In the genomic region with DNA sequence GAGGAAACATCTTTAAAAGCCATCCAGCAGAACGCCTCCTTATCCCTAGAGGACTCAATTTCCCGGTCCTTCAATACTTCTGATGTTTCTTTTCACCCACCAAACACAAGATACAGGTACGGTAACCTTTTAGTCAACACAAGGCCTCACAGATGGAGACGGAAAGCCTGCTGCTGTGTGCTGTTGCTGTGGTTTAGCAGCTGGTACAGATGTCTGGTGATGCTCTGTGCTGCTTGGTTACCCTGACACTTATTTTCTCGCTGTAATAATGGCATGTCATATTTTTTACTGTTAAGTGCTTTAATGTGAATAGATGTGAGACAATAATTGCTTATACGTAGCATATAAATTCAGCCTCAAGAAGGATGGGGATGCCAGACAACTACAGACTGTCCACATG, we compare ENCODE assay signal across 26 cellular contexts. TPM values are rescaled to one million over a fixed set of nuclear protein-coding genes. Genes with fewer than 3 reads are reported as not detected.
DNase-seq lines count a peak whose midpoint lies in the region; ATAC-seq, FAIRE-seq and TF ChIP-seq lines count a peak whose summit lies in the region.
"Had no signal": no experiment of that assay in that cellular context is flagged by ENCODE, and none has a peak within 500 bp of the region (broad histone marks: within the 10 kb centered on the region; RNA-seq: fewer than 3 reads in every experiment).

No MANE protein-coding gene starts in this region.

- no peak overlapping the region for H2AFZ ChIP-seq in HepG2 (ENCODE audit: low read length)
- H2AFZ ChIP-seq: PC-9 had no signal

- TF ChIP-seq CTCF in HepG2 (CRISPR knock-in tag; IDR thresholded peaks at IDR 0.05) = no peak
- TF ChIP-seq CTCF in right lobe of liver (IDR thresholded peaks at IDR 0.05) = no peak
- TF ChIP-seq CTCF in esophagus muscularis mucosa (IDR thresholded peaks at IDR 0.05) = no peak

- intact Hi-C loops in HepG2 (cut with micrococcal nuclease; ENCODE audit: unreplicated experiment) = no loop called here
- intact Hi-C loops in right lobe of liver (cut with DNase I) = no loop called here
- intact Hi-C loops in esophagus muscularis mucosa (cut with DNase I) = no loop called here
- intact Hi-C loops in head of caudate nucleus (cut with DNase I) = no loop called here

- DNase-seq in HepG2 (ENCODE audit: low spot score) = no peak
- DNase-seq in right lobe of liver = no peak
- DNase-seq in NCI-H1417 treated with DMSO at 0.1 percent for 48 hours (lab: John Stamatoyannopoulos, UW) = peak; percentile 40
- peak; percentile 53 for DNase-seq in esophagus muscularis mucosa (ENCODE audit: extremely low spot score)
- DNase-seq in GM03348 (ENCODE audit: low spot score) = no peak
- no peak for DNase-seq in head of caudate nucleus
- DNase-seq: Caco-2; CD8-positive, alpha-beta T cell; EL; GDM1; Kasumi-1; MV-4-11; NCI-H1105; NCI-H2029; NCI-H524; NCI-H774; PC-9; SJCRH30 had no signal

- no peaks in the 10 kb centered on the region for H4K20me1 ChIP-seq in HepG2 (ENCODE audit: insufficient read depth, low read length)

- H3K4me3 ChIP-seq in HepG2 (replicated peaks in 1 of 3; ENCODE audit: insufficient read depth in 1 of 3, low read depth in 2 of 3, low read length in 3 of 3) = no peak overlapping the region
- no peak overlapping the region for H3K4me3 ChIP-seq in right lobe of liver
- no peak overlapping the region for H3K4me3 ChIP-seq in esophagus muscularis mucosa
- H3K4me3 ChIP-seq: BLaER1, K562, PC-9, SJCRH30 had no signal

- H3K27ac ChIP-seq in HepG2 (ENCODE audit: extremely low read length, insufficient read depth, low read length) (no peak overlapping the region), right lobe of liver (no peak overlapping the region), esophagus muscularis mucosa (replicated peaks in 1 of 4) (no peak overlapping the region)
- H3K27ac ChIP-seq: BLaER1, HL-60, PC-9, SJCRH30 had no signal

- no peak for TF ChIP-seq EP300 in HepG2 (IDR thresholded peaks at IDR 0.05; ENCODE audit: low read depth in 2 of 2, low read length in 2 of 2)
- no peak for TF ChIP-seq EP300 in HepG2 (CRISPR knock-in tag; IDR thresholded peaks at IDR 0.05; ENCODE audit: borderline replicate concordance)
- TF ChIP-seq EP300 in esophagus muscularis mucosa (IDR thresholded peaks at IDR 0.05) = no peak

- no peak for TF ChIP-seq RAD21 in HepG2 (CRISPR knock-in tag; IDR thresholded peaks at IDR 0.05)

- H3K9ac ChIP-seq in HepG2 (ENCODE audit: insufficient read depth, low read depth, low read length) = no peak overlapping the region
- H3K9ac ChIP-seq: BLaER1 had no signal

- POLR2A ChIA-PET in HepG2 (lab: Yijun Ruan, JAX) = no interaction called here

- CTCF ChIA-PET in HepG2 (lab: Yijun Ruan, JAX; ENCODE audit: low intra/inter-chr PET ratio, low total read pairs) = no interaction called here

- peaks cover 85% of the 10 kb centered on the region for H3K4me1 ChIP-seq in HepG2 (ENCODE audit: insufficient read depth, low read length)
- H3K4me1 ChIP-seq in right lobe of liver = peaks cover 0 to 3% (median under 1%) of the 10 kb centered on the region in 4 donors
- peaks cover 0 to 5% (median 0%) of the 10 kb centered on the region in 4 donors for H3K4me1 ChIP-seq in esophagus muscularis mucosa
- H3K4me1 ChIP-seq: SJCRH30 had no signal

- no peak for FAIRE-seq in HepG2 (lab: Jason Lieb, UNC)
- FAIRE-seq: A204.1, GM12892, K562 had no signal

- TF ChIP-seq POLR2A in HepG2 (IDR thresholded peaks at IDR 0.05; ENCODE audit: insufficient read depth in 1 of 2, low read depth in 2 of 2, low read length in 2 of 2) (no peak), right lobe of liver (IDR thresholded peaks at IDR 0.05) (no peak), esophagus muscularis mucosa (IDR thresholded peaks at IDR 0.05; ENCODE audit: low read depth) (no peak)

- BruUV-seq in HepG2 (replicated peaks; lab: Mats Ljungman, UMichigan) = no TSS peak

- H3K27me3 ChIP-seq in HepG2 (ENCODE audit: control insufficient read depth in 1 of 2, insufficient read depth in 2 of 2, low read length in 2 of 2) = no peaks in the 10 kb centered on the region
- H3K27me3 ChIP-seq in right lobe of liver = no peaks in the 10 kb centered on the region
- no peaks in the 10 kb centered on the region for H3K27me3 ChIP-seq in esophagus muscularis mucosa
- H3K27me3 ChIP-seq: BLaER1, SJCRH30 had no signal

- H3K36me3 ChIP-seq in HepG2 (replicated peaks in 1 of 2; ENCODE audit: control insufficient read depth in 1 of 2, insufficient read depth in 2 of 2, low read length in 2 of 2) (peaks cover 1 to 4% of the 10 kb centered on the region in 2 experiments; a peak in 2 of 5 replicates), right lobe of liver (no peaks in the 10 kb centered on the region), esophagus muscularis mucosa (no peaks in the 10 kb centered on the region)
- H3K36me3 ChIP-seq: BLaER1, SJCRH30 had no signal

- peaks cover 97% of the 10 kb centered on the region for H3K79me2 ChIP-seq in HepG2 (ENCODE audit: insufficient read depth, low read length)

- in situ Hi-C loops in HepG2 (cut with HindIII; ENCODE audit: extremely low pct_ligation_motif_present, low pct_unique_long_range_greater_than_20kb) = no loop called here

- ATAC-seq in HepG2 (no peak), right lobe of liver (no peak), HG02885 (IDR thresholded peaks at IDR 0.05; ENCODE audit: poor library complexity, unreplicated experiment) (no peak)
- ATAC-seq: CD8-positive, alpha-beta T cell; HCT116; K562; Right ventricle myocardium inferior had no signal

- 98% methylated on average over 6 of the region's 6 CpGs for WGBS in HepG2 (ENCODE audit: low lambda C conversion rate)
- WGBS in right lobe of liver (ENCODE audit: insufficient coverage, low coverage, low lambda C conversion rate, missing lambda C conversion rate) = 90% methylated on average over 4 of the region's 6 CpGs
- WGBS in esophagus muscularis mucosa = 90% methylated on average over 6 of the region's 6 CpGs

- no peak overlapping the region for H3K4me2 ChIP-seq in HepG2 (ENCODE audit: low read depth, low read length)
- H3K4me2 ChIP-seq: BLaER1, PC-9 had no signal

- H3K9me3 ChIP-seq in HepG2 (ENCODE audit: low read length) (no peaks in the 10 kb centered on the region), right lobe of liver (no peaks in the 10 kb centered on the region), esophagus muscularis mucosa (no peaks in the 10 kb centered on the region)
- H3K9me3 ChIP-seq: BLaER1, Caco-2, SJCRH30 had no signal

TF ChIP-seq in HepG2, 621 proteins besides CTCF, POLR2A, EP300 and RAD21:
- no peak for TF ChIP-seq KAT2B (IDR thresholded peaks at IDR 0.05; ENCODE audit: borderline replicate concordance, low read depth, low read length)
- peak; percentile 42 for TF ChIP-seq RBM22 (optimal IDR thresholded peaks at IDR 0.05; ENCODE audit: low read length)

RNA-seq across cellular contexts. Expression of a gene that starts 25.3 kb away (rescaled TPM):
- total RNA-seq in HepG2 (2016; rRNA removed; fragmentation: Illumina TruSeq; extraction: Trizol) = 59.6 and 64.4 TPM in 2 replicates
- 36.0 and 38.2 TPM in 2 replicates for total RNA-seq in HepG2 (2016; cell fraction: cytosol; rRNA removed; fragmentation: Illumina TruSeq; extraction: Trizol; ENCODE audit: low read depth)
- 52.1 and 61.1 TPM in 2 replicates for total RNA-seq in HepG2 (2016; cell fraction: insoluble cytoplasmic fraction; rRNA removed; fragmentation: Illumina TruSeq; extraction: Trizol)
- 27.5 and 31.6 TPM in 2 replicates for total RNA-seq in HepG2 (2016; cell fraction: membrane; rRNA removed; fragmentation: Illumina TruSeq; extraction: Trizol)
- total RNA-seq in HepG2 (2016; cell fraction: nucleus; rRNA removed; fragmentation: Illumina TruSeq; extraction: Trizol) = 80.6 and 82.3 TPM in 2 replicates
- polyA plus RNA-seq in HepG2 (2011; rRNA removed) = 105 and 112 TPM in 2 replicates
- 85.3 and 101 TPM in 2 replicates for polyA plus RNA-seq in HepG2 (2011; cell fraction: cytosol; rRNA removed)
- polyA plus RNA-seq in HepG2 (2011; cell fraction: nucleus; rRNA removed) = 48.6 and 57.8 TPM in 2 replicates
- polyA plus RNA-seq in HepG2 (2012) = 96.1 and 155 TPM in 2 replicates
- polyA plus RNA-seq in HepG2 (2016; cell fraction: cytosol; fragmentation: Illumina TruSeq; extraction: Trizol; ENCODE audit: low read depth) = 36.7 and 40.8 TPM in 2 replicates
- 123 and 133 TPM in 2 replicates for polyA plus RNA-seq in HepG2 (2016; cell fraction: insoluble cytoplasmic fraction; fragmentation: Illumina TruSeq; extraction: Trizol; ENCODE audit: low read depth)
- 46.7 and 49.6 TPM in 2 replicates for polyA plus RNA-seq in HepG2 (2016; cell fraction: membrane; fragmentation: Illumina TruSeq; extraction: Trizol; ENCODE audit: low read depth)
- polyA plus RNA-seq in HepG2 (2016; cell fraction: nucleus; fragmentation: Illumina TruSeq; extraction: Trizol; ENCODE audit: insufficient read depth, low read depth) = 94.8 and 108 TPM in 2 replicates
- polyA minus RNA-seq in HepG2 (2011; rRNA and poly(A)+ RNA removed; ENCODE audit: low replicate concordance) = 8.1 and 47.1 TPM in 2 replicates
- polyA minus RNA-seq in HepG2 (2011; cell fraction: cytosol; rRNA and poly(A)+ RNA removed) = 72.4 and 77.0 TPM in 2 replicates
- 265 and 281 TPM in 2 replicates for polyA minus RNA-seq in HepG2 (2011; cell fraction: nucleus; rRNA and poly(A)+ RNA removed)
- total RNA-seq in right lobe of liver = 10 to 100 TPM; 15.9 to 34.4 (median 23.4) TPM
- total RNA-seq in esophagus muscularis mucosa = 10 to 100 TPM in 1 of 4 donors, 1 to 10 TPM in 3; 3.6 to 14.1 (median 6.0) TPM

Comparison
In these comparisons a context has a peak if more than half of its experiments do, and no peak if none do; other contexts are left out.
1. DNase-seq: peak in NCI-H1417 treated with DMSO at 0.1 percent for 48 hours (single experiment) and esophagus muscularis mucosa (single experiment); none in HepG2 (single experiment), right lobe of liver (0 of 3), GM03348 (single experiment) and head of caudate nucleus (0 of 42).